17 cellular contexts compared by ENCODE assay signal in genomic region chr9:133958756-133959155, GRCh38. TPM values are rescaled to one million over a fixed set of nuclear protein-coding genes. Genes with fewer than 3 reads are reported as not detected.
DNase-seq lines count a peak whose midpoint lies in the region; ATAC-seq and TF ChIP-seq lines count a peak whose summit lies in the region.
"Had no signal": no experiment of that assay in that cellular context is flagged by ENCODE, and none has a peak within 500 bp of the region (broad histone marks: within the 10 kb centered on the region; RNA-seq: fewer than 3 reads in every experiment).

No MANE protein-coding gene starts in this region.

- no peak overlapping the region for H2AK5ac ChIP-seq in mesendoderm (ENCODE audit: low read length)

- H4K5ac ChIP-seq in mesendoderm (ENCODE audit: low read length), result no peak overlapping the region

- WGBS in mesendoderm (ENCODE audit: extremely low coverage, insufficient coverage, low lambda C conversion rate), result no CpG with 5 or more reads among the region's 6 CpGs

- no peak overlapping the region for H2BK120ac ChIP-seq in mesendoderm (ENCODE audit: low read depth, low read length)

- no peaks in the 10 kb centered on the region for H4K20me1 ChIP-seq in OCI-LY7 (ENCODE audit: insufficient read depth, low read length)

- H3K4me1 ChIP-seq in OCI-LY7 (ENCODE audit: insufficient read depth, low read length, poor library complexity, severe bottlenecking) (peaks cover 83% of the 10 kb centered on the region), mesendoderm (ENCODE audit: control insufficient read depth, low read depth, low read length) (peaks cover 7% of the 10 kb centered on the region)

- H3K27ac ChIP-seq in OCI-LY7 (ENCODE audit: low read depth, low read length, poor library complexity, severe bottlenecking) (peak overlapping the region; percentile 84), mesendoderm (ENCODE audit: low read depth, low read length) (no peak overlapping the region)

- H3K9me2 ChIP-seq in OCI-LY7 (ENCODE audit: insufficient read depth, low read length), result no peaks in the 10 kb centered on the region

- no peaks in the 10 kb centered on the region for H3K9me3 ChIP-seq in OCI-LY7 (ENCODE audit: low read length)

- DNase-seq in GM12865 (ENCODE audit: low read depth), result peak; percentile 80
- peak; percentile 60 for DNase-seq in OCI-LY7 (ENCODE audit: low spot score)
- no peak for DNase-seq in mesendoderm
- DNase-seq in SHP77 (lab: John Stamatoyannopoulos, UW), result no peak
- no peak for DNase-seq in activated CD4-positive, alpha-beta T cell treated with anti-CD3 and anti-CD28 coated beads, Interleukin-2, amount 50 U/mL, for 4 hours
- DNase-seq: activated CD8-positive, alpha-beta memory T cell treated with anti-CD3 and anti-CD28 coated beads, Interleukin-2, amount 10 ng/mL, durations not matched to agents 7 days and 5 days; AML-193; cortex of kidney; DMS79 treated with DMSO at 0.1 percent for 48 hours; foreskin fibroblast; HFFc6; kidney glomerular epithelial cell; NCI-H2081 treated with DMSO at 0.1 percent for 48 hours; T-helper 2 cell had no signal

- H3K36me3 ChIP-seq in OCI-LY7 (ENCODE audit: insufficient read depth, low read length) (no peaks in the 10 kb centered on the region), mesendoderm (ENCODE audit: control insufficient read depth, insufficient read depth, low read length) (no peaks in the 10 kb centered on the region)

- no peak overlapping the region for H2AFZ ChIP-seq in OCI-LY7 (ENCODE audit: low read length)

- no peaks in the 10 kb centered on the region for H3K27me3 ChIP-seq in mesendoderm (ENCODE audit: insufficient read depth, low read length, poor library complexity)

- H3K9ac ChIP-seq in mesendoderm (ENCODE audit: low read length), result no peak overlapping the region

- H4K8ac ChIP-seq in mesendoderm (ENCODE audit: low read depth, low read length), result no peak overlapping the region

- H3K79me1 ChIP-seq in mesendoderm (ENCODE audit: low read length), result peaks cover 19% of the 10 kb centered on the region

- no TSS peak for BruUV-seq in OCI-LY7 (replicated peaks; lab: Mats Ljungman, UMichigan)

- peak overlapping the region; percentile 55 for H3K4me3 ChIP-seq in GM12865 (ENCODE audit: low read depth, low read length)
- peak overlapping the region; percentile 60 for H3K4me3 ChIP-seq in OCI-LY7 (ENCODE audit: low read depth, low read length, poor library complexity, severe bottlenecking)
- no peak overlapping the region for H3K4me3 ChIP-seq in mesendoderm (ENCODE audit: low read length)

- H3K18ac ChIP-seq in mesendoderm (ENCODE audit: low read length), result no peak overlapping the region

- TF ChIP-seq CTCF in GM12865 (IDR thresholded peaks at IDR 0.05; ENCODE audit: insufficient read depth, low read depth, low read length, missing control alignments) (no peak), OCI-LY7 (conservative IDR thresholded peaks at IDR 0.05; ENCODE audit: low read length) (no peak)

- ATAC-seq in GM21447 (IDR thresholded peaks at IDR 0.05; ENCODE audit: unreplicated experiment) (peak; percentile 43), SK-N-SH treated with all-trans-retinoic acid at 6 μM for 48 hours (no peak), HG03025 (IDR thresholded peaks at IDR 0.05; ENCODE audit: low FRiP score, unreplicated experiment) (no peak)
- ATAC-seq: activated CD8-positive, alpha-beta memory T cell treated with anti-CD3 and anti-CD28 coated beads, Interleukin-2, amount 10 ng/mL, durations not matched to agents 7 days and 5 days had no signal

- H3K23ac ChIP-seq in mesendoderm (ENCODE audit: low read length), result no peak overlapping the region

- CTCF ChIA-PET in OCI-LY7 (lab: Charles Lee; ENCODE audit: unreplicated experiment), result interaction anchor here (0.5 to 2.4 kb wide), 2 partner anchors 13 to 924 kb away, joined by 3 to 6 read pairs; no protein-coding TSS in a partner anchor

- POLR2A ChIA-PET in OCI-LY7 (lab: Charles Lee), result interaction anchor here (1.0 kb wide), 1 partner anchor 12 kb away, joined by 4 read pairs; no protein-coding TSS in a partner anchor

- no peak overlapping the region for H3K4ac ChIP-seq in mesendoderm (ENCODE audit: low read depth, low read length)

- H3K79me2 ChIP-seq in OCI-LY7 (ENCODE audit: insufficient read depth, low read depth, low read length), result peaks cover 29% of the 10 kb centered on the region; the same call in 1 of the 2 replicates
- peaks cover 12% of the 10 kb centered on the region for H3K79me2 ChIP-seq in mesendoderm (ENCODE audit: control insufficient read depth, insufficient read depth, low read length)

- H2BK5ac ChIP-seq in mesendoderm (ENCODE audit: low read length), result no peak overlapping the region

- no peak overlapping the region for H2BK15ac ChIP-seq in mesendoderm (replicated peaks; ENCODE audit: low read depth)

- peak overlapping the region; percentile 73 for H3K4me2 ChIP-seq in OCI-LY7 (ENCODE audit: low read length)
- no peak overlapping the region for H3K4me2 ChIP-seq in mesendoderm (ENCODE audit: low read length)

- intact Hi-C loops in OCI-LY7 (cut with micrococcal nuclease; ENCODE audit: unreplicated experiment), result no loop called here

- peak overlapping the region; percentile 64 for H3K56ac ChIP-seq in mesendoderm (ENCODE audit: low read length)

TF ChIP-seq in SK-N-SH treated with all-trans-retinoic acid at 6 μM for 48 hours, 23 proteins besides CTCF, POLR2A, EP300 and RAD21:
- TF ChIP-seq PATZ1 (CRISPR knock-in tag; IDR thresholded peaks at IDR 0.05; ENCODE audit: borderline replicate concordance) (no peak), CREB5 (CRISPR knock-in tag; IDR thresholded peaks at IDR 0.05; ENCODE audit: low read depth) (no peak), ZNF70 (CRISPR knock-in tag; IDR thresholded peaks at IDR 0.05) (no peak), ZNF8 (CRISPR knock-in tag; IDR thresholded peaks at IDR 0.05) (no peak), ZC3H10 (CRISPR knock-in tag; IDR thresholded peaks at IDR 0.05) (no peak), TOX (CRISPR knock-in tag; IDR thresholded peaks at IDR 0.05; ENCODE audit: borderline replicate concordance) (no peak), ZFP30 (CRISPR knock-in tag; IDR thresholded peaks at IDR 0.05) (no peak), BACH2 (CRISPR knock-in tag; IDR thresholded peaks at IDR 0.05; ENCODE audit: borderline replicate concordance) (no peak), SNAI2 (CRISPR knock-in tag; IDR thresholded peaks at IDR 0.05) (no peak), ZFP3 (CRISPR knock-in tag; IDR thresholded peaks at IDR 0.05) (no peak)
- TF ChIP-seq, protein P1, sequence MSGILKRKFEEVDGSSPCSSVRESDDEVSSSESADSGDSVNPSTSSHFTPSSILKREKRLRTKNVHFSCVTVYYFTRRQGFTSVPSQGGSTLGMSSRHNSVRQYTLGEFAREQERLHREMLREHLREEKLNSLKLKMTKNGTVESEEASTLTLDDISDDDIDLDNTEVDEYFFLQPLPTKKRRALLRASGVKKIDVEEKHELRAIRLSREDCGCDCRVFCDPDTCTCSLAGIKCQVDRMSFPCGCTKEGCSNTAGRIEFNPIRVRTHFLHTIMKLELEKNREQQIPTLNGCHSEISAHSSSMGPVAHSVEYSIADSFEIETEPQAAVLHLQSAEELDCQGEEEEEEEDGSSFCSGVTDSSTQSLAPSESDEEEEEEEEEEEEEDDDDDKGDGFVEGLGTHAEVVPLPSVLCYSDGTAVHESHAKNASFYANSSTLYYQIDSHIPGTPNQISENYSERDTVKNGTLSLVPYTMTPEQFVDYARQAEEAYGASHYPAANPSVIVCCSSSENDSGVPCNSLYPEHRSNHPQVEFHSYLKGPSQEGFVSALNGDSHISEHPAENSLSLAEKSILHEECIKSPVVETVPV (CRISPR knock-in tag; IDR thresholded peaks at IDR 0.05), result no peak
- TF ChIP-seq, protein P2, sequence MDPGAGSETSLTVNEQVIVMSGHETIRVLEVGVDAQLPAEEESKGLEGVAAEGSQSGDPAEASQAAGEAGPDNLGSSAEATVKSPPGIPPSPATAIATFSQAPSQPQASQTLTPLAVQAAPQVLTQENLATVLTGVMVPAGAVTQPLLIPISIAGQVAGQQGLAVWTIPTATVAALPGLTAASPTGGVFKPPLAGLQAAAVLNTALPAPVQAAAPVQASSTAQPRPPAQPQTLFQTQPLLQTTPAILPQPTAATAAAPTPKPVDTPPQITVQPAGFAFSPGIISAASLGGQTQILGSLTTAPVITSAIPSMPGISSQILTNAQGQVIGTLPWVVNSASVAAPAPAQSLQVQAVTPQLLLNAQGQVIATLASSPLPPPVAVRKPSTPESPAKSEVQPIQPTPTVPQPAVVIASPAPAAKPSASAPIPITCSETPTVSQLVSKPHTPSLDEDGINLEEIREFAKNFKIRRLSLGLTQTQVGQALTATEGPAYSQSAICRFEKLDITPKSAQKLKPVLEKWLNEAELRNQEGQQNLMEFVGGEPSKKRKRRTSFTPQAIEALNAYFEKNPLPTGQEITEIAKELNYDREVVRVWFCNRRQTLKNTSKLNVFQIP (CRISPR knock-in tag; IDR thresholded peaks at IDR 0.05; ENCODE audit: borderline replicate concordance, low read depth), result no peak

RNA-seq across cellular contexts. Expression of gene VAV2, which starts 33.4 kb away (rescaled TPM):
- 10.6 and 11.0 TPM in 2 replicates for total RNA-seq in OCI-LY7 (2014; rRNA removed; shearing (Covaris generic))
- 23.2 and 27.8 TPM in 2 replicates for total RNA-seq in OCI-LY7 (2022)
- polyA plus RNA-seq in mesendoderm (2013, experiment 1 of 2), result 12.2 TPM
- polyA plus RNA-seq in mesendoderm (2013, experiment 2 of 2), result 12.3 TPM

Comparison
In these comparisons a context has a peak if more than half of its experiments do, and no peak if none do; other contexts are left out.
1. DNase-seq: peak in GM12865 (single experiment) and OCI-LY7 (single experiment); none in mesendoderm (single experiment), SHP77 (0 of 2) and activated CD4-positive, alpha-beta T cell treated with anti-CD3 and anti-CD28 coated beads, Interleukin-2, amount 50 U/mL, for 4 hours (0 of 2).